Comparison of ENCODE assay signal across 1 cellular context in genomic region chr12:6626654-6627283, GRCh38.
TF ChIP-seq lines count a peak whose summit lies in the region.

No MANE protein-coding gene starts in this region.

TF ChIP-seq in K562, 482 proteins besides CTCF, POLR2A, EP300 and RAD21 (continued from another document and continues in another):
- TF ChIP-seq THAP12 (CRISPR knock-in tag; IDR thresholded peaks at IDR 0.05) (no peak), PML (IDR thresholded peaks at IDR 0.05; ENCODE audit: low read length) (0 out of 2 replicates have a peak, but pooled peaks have one; percentile 29), ZC3H4 (CRISPR knock-in tag; IDR thresholded peaks at IDR 0.05; ENCODE audit: borderline replicate concordance) (no peak), RBBP5 (IDR thresholded peaks at IDR 0.05; ENCODE audit: borderline replicate concordance, insufficient read depth, low read length, poor library complexity, severe bottlenecking) (no peak), PHF21A (IDR thresholded peaks at IDR 0.05; ENCODE audit: borderline replicate concordance, low read depth) (no peak), USF1 (CRISPR knock-in tag; IDR thresholded peaks at IDR 0.05) (peak; percentile 35; the same call in 1 of the 2 replicates), E2F4 (CRISPR knock-in tag; IDR thresholded peaks at IDR 0.05; ENCODE audit: low read depth) (no peak), RBM34 (IDR thresholded peaks at IDR 0.05; ENCODE audit: borderline replicate concordance, insufficient read depth, low read length) (no peak), GTF2F1 (IDR thresholded peaks at IDR 0.05; ENCODE audit: low read depth, low read length) (no peak), POLR3A (IDR thresholded peaks at IDR 0.05; ENCODE audit: borderline replicate concordance, extremely low read depth, insufficient read depth, insufficient read length) (no peak), RBM14 (IDR thresholded peaks at IDR 0.05; ENCODE audit: borderline replicate concordance, insufficient read depth, low read depth, low read length) (no peak), ZFPM2 (CRISPR knock-in tag; IDR thresholded peaks at IDR 0.05) (no peak), MNT (conservative IDR thresholded peaks at IDR 0.05) (peak; percentile 43 to 73), ZNF717 (CRISPR knock-in tag; IDR thresholded peaks at IDR 0.05) (no peak), E4F1 (CRISPR knock-in tag; IDR thresholded peaks at IDR 0.05; ENCODE audit: borderline replicate concordance) (no peak), KLF16 (IDR thresholded peaks at IDR 0.05) (peak; percentile 43; the same call in 1 of the 2 replicates), U2AF1 (optimal IDR thresholded peaks at IDR 0.05; ENCODE audit: low read depth, low read length) (no peak), FOS (IDR thresholded peaks at IDR 0.05; ENCODE audit: extremely low read depth, insufficient read length) (no peak), ZNF146 (CRISPR knock-in tag; IDR thresholded peaks at IDR 0.05; ENCODE audit: unreplicated experiment) (no peak), ZNF324 (CRISPR knock-in tag; IDR thresholded peaks at IDR 0.05) (no peak), FOXJ2 (tag; IDR thresholded peaks at IDR 0.05) (no peak), ELF1 (tag; IDR thresholded peaks at IDR 0.05) (no peak), NONO (IDR thresholded peaks at IDR 0.05; ENCODE audit: low read depth in 2 of 2, low read length in 1 of 2) (no peak), KDM5B (IDR thresholded peaks at IDR 0.05; ENCODE audit: insufficient replicate concordance, low read depth, low read length) (no peak), ZNF316 (IDR thresholded peaks at IDR 0.05) (no peak), ZNF311 (CRISPR knock-in tag; IDR thresholded peaks at IDR 0.05) (no peak), GABPB2 (CRISPR knock-in tag; conservative IDR thresholded peaks at IDR 0.05) (no peak), ELF2 (CRISPR knock-in tag; IDR thresholded peaks at IDR 0.05) (no peak), CHD7 (IDR thresholded peaks at IDR 0.05; ENCODE audit: low read depth, low read length) (no peak), EZH2 (IDR thresholded peaks at IDR 0.05; ENCODE audit: borderline replicate concordance, low read depth, low read length) (no peak), SMARCA5 (IDR thresholded peaks at IDR 0.05) (no peak), SETDB1 (IDR thresholded peaks at IDR 0.05; ENCODE audit: low read length) (no peak), CBX3 (IDR thresholded peaks at IDR 0.05; ENCODE audit: borderline replicate concordance in 1 of 2, low read length in 2 of 2) (no peak), CHD2 (IDR thresholded peaks at IDR 0.05; ENCODE audit: low read depth, low read length) (no peak), ZNF699 (CRISPR knock-in tag; IDR thresholded peaks at IDR 0.05; ENCODE audit: insufficient replicate concordance) (no peak), PHF20 (IDR thresholded peaks at IDR 0.05; ENCODE audit: partially characterized antibody) (no peak), MAZ (CRISPR knock-in tag; conservative IDR thresholded peaks at IDR 0.05 in 1 of 2, IDR thresholded peaks at IDR 0.05 in 1 of 2) (peak; percentile 22 to 41; a peak in 1 of 4 replicates), ZNF165 (CRISPR knock-in tag; IDR thresholded peaks at IDR 0.05; ENCODE audit: borderline replicate concordance) (no peak), ZNF551 (CRISPR knock-in tag; IDR thresholded peaks at IDR 0.05) (no peak), IRF2 (CRISPR knock-in tag; IDR thresholded peaks at IDR 0.05) (no peak), IRF9 (tag; IDR thresholded peaks at IDR 0.05) (no peak), HDAC8 (tag; IDR thresholded peaks at IDR 0.05) (no peak)
